Comparison of ENCODE assay signal across 8 cellular contexts in genomic region chr1:50108497-50109073, GRCh38. TPM values are rescaled to one million over a fixed set of nuclear protein-coding genes. Genes with fewer than 3 reads are reported as not detected.
DNase-seq lines count a peak whose midpoint lies in the region; ATAC-seq and TF ChIP-seq lines count a peak whose summit lies in the region.
"Had no signal": no experiment of that assay in that cellular context is flagged by ENCODE, and none has a peak within 500 bp of the region (broad histone marks: within the 10 kb centered on the region; RNA-seq: fewer than 3 reads in every experiment).

ELAVL4 (plus strand) TSS chr1:50108920; CDS start chr1:50109190, 270 bp downstream.

- H3K79me2 ChIP-seq in Karpas-422 (ENCODE audit: low read length), result no peaks in the 10 kb centered on the region

- H3K27me3 ChIP-seq in Karpas-422 (ENCODE audit: low read length) (no peaks in the 10 kb centered on the region), body of pancreas (peaks cover 0 to 16% of the 10 kb centered on the region in 2 donors)

- no peak within 1 kb of the TSS for H3K4me3 ChIP-seq in Karpas-422 (ENCODE audit: low read length)
- no peak within 1 kb of the TSS for H3K4me3 ChIP-seq in body of pancreas

- H4K20me1 ChIP-seq in Karpas-422 (ENCODE audit: insufficient read depth, low read depth, low read length), result no peaks in the 10 kb centered on the region

- H3K36me3 ChIP-seq in Karpas-422 (ENCODE audit: insufficient read depth, low read length) (no peaks in the 10 kb centered on the region), body of pancreas (replicated peaks in 1 of 2; ENCODE audit: insufficient read depth in 1 of 2, low read depth in 2 of 2) (no peaks in the 10 kb centered on the region)

- no peak for TF ChIP-seq POLR2A in body of pancreas (IDR thresholded peaks at IDR 0.05)

- H3K9ac ChIP-seq in Karpas-422 (ENCODE audit: low read length), result no peak within 1 kb of the TSS

- DNase-seq in Karpas-422, result peak; percentile 82
- peak; percentile 95 for DNase-seq in NCI-H345 treated with DMSO at 0.1 percent for 48 hours (lab: John Stamatoyannopoulos, UW; ENCODE audit: unreplicated experiment)
- DNase-seq in body of pancreas, result peak in 3 of 4 donors; percentile 10 to 27 (median 13)
- peak in 8 of 10 donors; percentile 25 to 89 (median 65) for DNase-seq in posterior cingulate gyrus
- no peak for DNase-seq in GM10266 (ENCODE audit: extremely low spot score)
- no peak for DNase-seq in AG08395 (ENCODE audit: low spot score)
- DNase-seq: mesenchymal stem cell had no signal

- TF ChIP-seq CTCF in body of pancreas (IDR thresholded peaks at IDR 0.05) (no peak), GM10266 (IDR thresholded peaks at IDR 0.05; ENCODE audit: control insufficient read depth, insufficient read depth, low read depth, missing control alignments) (no peak)

- WGBS in body of pancreas, 2 donors, result 36 to 37% methylated on average over 11 of the region's 11 CpGs

- H3K9me3 ChIP-seq in Karpas-422 (ENCODE audit: low read length), result no peaks in the 10 kb centered on the region
- no peaks in the 10 kb centered on the region for H3K9me3 ChIP-seq in body of pancreas

- H3K4me2 ChIP-seq in Karpas-422 (ENCODE audit: low read depth, low read length, poor library complexity, severe bottlenecking), result no peak within 1 kb of the TSS

- no peaks in the 10 kb centered on the region for H3K9me2 ChIP-seq in Karpas-422 (replicated peaks; ENCODE audit: insufficient read depth, low read length)

- no peak within 1 kb of the TSS for H2AFZ ChIP-seq in Karpas-422 (ENCODE audit: low read length)

- ATAC-seq in body of pancreas, result no peak
- no peak for ATAC-seq in GM18861 (IDR thresholded peaks at IDR 0.05; ENCODE audit: unreplicated experiment)

- H3K4me1 ChIP-seq in Karpas-422 (ENCODE audit: low read length), result peaks cover 6% of the 10 kb centered on the region
- H3K4me1 ChIP-seq in body of pancreas, result peaks cover 7% of the 10 kb centered on the region

- intact Hi-C loops in body of pancreas (cut with DNase I) (no loop called here), posterior cingulate gyrus (cut with DNase I) (no loop called here)

- H3K27ac ChIP-seq in Karpas-422 (ENCODE audit: low read length), result no peak within 1 kb of the TSS
- no peak within 1 kb of the TSS for H3K27ac ChIP-seq in body of pancreas

RNA-seq across cellular contexts. Expression of gene ELAVL4, which starts in this region (rescaled TPM):
- total RNA-seq in Karpas-422 (2014; rRNA removed; shearing (Covaris generic); ENCODE audit: low replicate concordance), result 0.11 TPM in 1 of 2 replicates, not detected in the other
- 1 to 10 TPM in 1 of 2 donors, not detected in 1; 1.0 TPM for total RNA-seq in body of pancreas

Comparison
In these comparisons a context has a peak if more than half of its experiments do, and no peak if none do; other contexts are left out.
1. Peak in DNase-seq in Karpas-422; RNA of the gene not detected or under 1 TPM.
2. DNase-seq: peak in NCI-H345 treated with DMSO at 0.1 percent for 48 hours (single experiment), body of pancreas (3 of 4) and posterior cingulate gyrus (8 of 10); none in GM10266 (single experiment) and AG08395 (single experiment).